In genomic region chr1:65289449-65289848, GRCh38 we compare ENCODE assay signal across 15 cellular contexts. TPM values are rescaled to one million over a fixed set of nuclear protein-coding genes. Genes with fewer than 3 reads are reported as not detected.
DNase-seq lines count a peak whose midpoint lies in the region; ATAC-seq lines count a peak whose summit lies in the region.
"Had no signal": no experiment of that assay in that cellular context is flagged by ENCODE, and none has a peak within 500 bp of the region (broad histone marks: within the 10 kb centered on the region; RNA-seq: fewer than 3 reads in every experiment).

No MANE protein-coding gene starts in this region.

- H3K4me3 ChIP-seq in Karpas-422 (ENCODE audit: low read length) = no peak overlapping the region

- H3K9me2 ChIP-seq in Karpas-422 (replicated peaks; ENCODE audit: insufficient read depth, low read length) = no peaks in the 10 kb centered on the region

- H3K27me3 ChIP-seq in Karpas-422 (ENCODE audit: low read length) = no peaks in the 10 kb centered on the region

- no peak overlapping the region for H3K27ac ChIP-seq in Karpas-422 (ENCODE audit: low read length)

- ATAC-seq in GM18499 (IDR thresholded peaks at IDR 0.05; ENCODE audit: insufficient read depth, unreplicated experiment) = peak; percentile 80
- peak; percentile 64 for ATAC-seq in GM19328 (IDR thresholded peaks at IDR 0.05; ENCODE audit: unreplicated experiment)
- ATAC-seq in HG02763 (IDR thresholded peaks at IDR 0.05; ENCODE audit: unreplicated experiment) = peak; percentile 53
- peak; percentile 94 for ATAC-seq in HG03432 (IDR thresholded peaks at IDR 0.05; ENCODE audit: unreplicated experiment)
- ATAC-seq: T-cell had no signal

- no peaks in the 10 kb centered on the region for H3K9me3 ChIP-seq in Karpas-422 (ENCODE audit: low read length)

- no peak overlapping the region for H3K9ac ChIP-seq in Karpas-422 (ENCODE audit: low read length)

- H2AFZ ChIP-seq in Karpas-422 (ENCODE audit: low read length) = no peak overlapping the region

- H3K4me1 ChIP-seq in Karpas-422 (ENCODE audit: low read length) = no peaks in the 10 kb centered on the region

- no peak overlapping the region for H3K4me2 ChIP-seq in Karpas-422 (ENCODE audit: low read depth, low read length, poor library complexity, severe bottlenecking)

- no peaks in the 10 kb centered on the region for H4K20me1 ChIP-seq in Karpas-422 (ENCODE audit: insufficient read depth, low read depth, low read length)

- no peak for DNase-seq in NCI-H128 (lab: John Stamatoyannopoulos, UW; ENCODE audit: unreplicated experiment)
- DNase-seq in stimulated activated CD4-positive, alpha-beta T cell treated with anti-CD3 and anti-CD28 coated beads, Interleukin-1b, Interleukin-23, amount 100 ng/mL, for 48 hours = no peak
- DNase-seq in Karpas-422 = no peak
- DNase-seq in UCSD-AML1 (lab: John Stamatoyannopoulos, UW; ENCODE audit: unreplicated experiment) = no peak
- DNase-seq: activated CD4-positive, alpha-beta T cell treated with anti-CD3 and anti-CD28 coated beads, Interleukin-2, amount 50 U/mL, for 1 hour; DMS53; endodermal cell; islet precursor cell; NCI-H345; stimulated activated naive B cell treated with anti-CD40 and anti-IgM and Interleukin-4, amounts not matched to agents 10 μg/mL and 1 μg/mL and 100 μg/mL, for 72 hours; T-cell had no signal

- H3K36me3 ChIP-seq in Karpas-422 (ENCODE audit: insufficient read depth, low read length) = no peaks in the 10 kb centered on the region

- H3K79me2 ChIP-seq in Karpas-422 (ENCODE audit: low read length) = no peaks in the 10 kb centered on the region

RNA-seq across cellular contexts. Expression of gene DNAJC6, which starts 19.9 kb away (rescaled TPM):
- total RNA-seq in Karpas-422 (2014; rRNA removed; shearing (Covaris generic); ENCODE audit: low replicate concordance) = 0.37 and 0.72 TPM in 2 replicates
